1 cellular context compared by ENCODE assay signal in the genomic region with DNA sequence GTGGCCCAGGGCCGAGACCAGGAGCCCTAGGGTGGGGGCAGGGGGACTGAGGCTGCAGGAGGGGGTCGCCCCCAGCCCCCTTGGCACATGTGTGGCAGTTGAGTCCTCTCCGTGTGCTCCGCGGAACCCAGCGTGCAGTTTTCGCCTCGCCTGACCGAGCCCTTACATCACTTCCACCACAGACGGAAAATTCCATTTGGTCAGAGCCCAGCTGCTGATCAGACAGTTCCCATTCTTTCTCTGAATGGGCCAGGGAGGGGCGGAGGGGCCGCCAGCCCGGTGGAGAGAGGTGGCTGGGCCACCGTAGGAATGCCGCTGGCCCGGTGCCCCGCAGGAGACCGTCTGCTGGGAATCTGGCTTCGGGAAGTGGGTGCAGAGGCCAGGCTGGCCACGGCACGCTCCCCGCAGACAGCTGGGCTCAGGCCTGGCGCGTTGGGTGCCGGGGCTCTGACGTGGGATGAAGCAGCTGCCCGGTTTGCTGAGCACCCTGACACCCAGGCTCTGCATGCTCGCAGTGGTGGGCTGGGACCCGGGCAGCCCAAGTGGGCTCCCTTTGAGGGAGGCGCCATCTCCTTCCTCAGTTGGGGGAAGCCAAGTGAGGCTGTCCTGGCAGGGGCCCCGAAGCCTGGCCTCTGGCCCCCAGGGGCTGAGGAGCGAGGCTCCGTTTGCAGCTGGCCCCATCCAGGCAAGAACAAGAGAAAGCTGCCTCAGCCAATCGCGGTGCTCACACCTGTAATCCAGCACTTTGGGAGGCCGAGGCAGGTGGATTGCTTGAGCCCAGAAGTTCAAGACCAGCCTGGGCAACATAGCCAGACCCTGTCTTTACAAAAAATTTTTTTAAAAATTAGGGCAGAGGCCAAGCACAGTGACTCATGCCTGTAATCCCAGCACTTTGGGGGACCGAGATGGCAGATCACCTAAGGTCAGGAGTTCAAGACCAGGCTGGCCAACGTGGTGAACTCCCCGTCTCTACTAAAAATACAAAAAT.
A peak's percentile ranks its signal among the peaks of the same experiment; 100 is the strongest.
TF ChIP-seq lines count a peak whose summit lies in the region.

No MANE protein-coding gene starts in this region.

TF ChIP-seq in HepG2, 621 proteins besides CTCF, POLR2A, EP300 and RAD21 (continued from another document and continues in another):
- TF ChIP-seq KDM3A (CRISPR knock-in tag; IDR thresholded peaks at IDR 0.05; ENCODE audit: low read depth) (no peak), ZNF607 (CRISPR knock-in tag; IDR thresholded peaks at IDR 0.05; ENCODE audit: borderline replicate concordance) (peak; percentile 64; the same call in 1 of the 2 replicates), ETV5 (CRISPR knock-in tag; IDR thresholded peaks at IDR 0.05; ENCODE audit: borderline replicate concordance) (peak; percentile 68; the same call in 1 of the 2 replicates), ZNF784 (CRISPR knock-in tag; IDR thresholded peaks at IDR 0.05; ENCODE audit: borderline replicate concordance) (peak; percentile 68; the same call in 1 of the 2 replicates), ZNF180 (CRISPR knock-in tag; IDR thresholded peaks at IDR 0.05; ENCODE audit: borderline replicate concordance, low read depth) (no peak), MEIS1 (CRISPR knock-in tag; IDR thresholded peaks at IDR 0.05; ENCODE audit: borderline replicate concordance) (no peak), NFE2 (CRISPR knock-in tag; IDR thresholded peaks at IDR 0.05) (no peak), ZXDC (CRISPR knock-in tag; IDR thresholded peaks at IDR 0.05) (no peak), PAX8 (CRISPR knock-in tag; IDR thresholded peaks at IDR 0.05; ENCODE audit: borderline replicate concordance) (no peak), ELK4 (CRISPR knock-in tag; IDR thresholded peaks at IDR 0.05; ENCODE audit: borderline replicate concordance) (no peak), RBFOX2 (IDR thresholded peaks at IDR 0.05; ENCODE audit: low read depth, low read length) (peak; percentile 80), GATA4 (IDR thresholded peaks at IDR 0.05; ENCODE audit: borderline replicate concordance, low read depth) (no peak), ZNF263 (CRISPR knock-in tag; IDR thresholded peaks at IDR 0.05) (0 out of 2 replicates have a peak, but pooled peaks have one; percentile 37), ZMYM4 (CRISPR knock-in tag; IDR thresholded peaks at IDR 0.05) (no peak), ZSCAN9 (CRISPR knock-in tag; IDR thresholded peaks at IDR 0.05; ENCODE audit: borderline replicate concordance) (peak; percentile 56; the same call in 1 of the 2 replicates), KLF9 (CRISPR knock-in tag; IDR thresholded peaks at IDR 0.05; ENCODE audit: low read depth) (no peak), ZNF777 (CRISPR knock-in tag; IDR thresholded peaks at IDR 0.05) (peak; percentile 20; the same call in 1 of the 2 replicates), HMG20A (CRISPR knock-in tag; IDR thresholded peaks at IDR 0.05; ENCODE audit: borderline replicate concordance) (no peak; the same call in 1 of the 2 replicates), NR2F6 (IDR thresholded peaks at IDR 0.05) (no peak), NR2F6 (CRISPR knock-in tag; IDR thresholded peaks at IDR 0.05) (peak; percentile 64), KDM6A (CRISPR knock-in tag; IDR thresholded peaks at IDR 0.05; ENCODE audit: low read depth) (no peak), ZKSCAN8 (CRISPR knock-in tag; IDR thresholded peaks at IDR 0.05; ENCODE audit: borderline replicate concordance) (no peak), THYN1 (CRISPR knock-in tag; IDR thresholded peaks at IDR 0.05; ENCODE audit: borderline replicate concordance, low read depth) (no peak), HOXA5 (CRISPR knock-in tag; IDR thresholded peaks at IDR 0.05) (peak; percentile 42; the same call in 1 of the 2 replicates), GABPB1 (CRISPR knock-in tag; IDR thresholded peaks at IDR 0.05) (peak; percentile 70), NR3C1 (CRISPR knock-in tag; IDR thresholded peaks at IDR 0.05) (no peak), BHLHE40 (IDR thresholded peaks at IDR 0.05; ENCODE audit: low read length) (no peak), SP4 (CRISPR knock-in tag; IDR thresholded peaks at IDR 0.05) (no peak), ZNF567 (CRISPR knock-in tag; IDR thresholded peaks at IDR 0.05; ENCODE audit: borderline replicate concordance) (no peak), KLF16 (CRISPR knock-in tag; IDR thresholded peaks at IDR 0.05) (peak in 1 of 2 experiments; percentile 51; a peak in 1 of 4 replicates), GLI4 (CRISPR knock-in tag; IDR thresholded peaks at IDR 0.05; ENCODE audit: borderline replicate concordance) (no peak), ZNF10 (CRISPR knock-in tag; IDR thresholded peaks at IDR 0.05; ENCODE audit: borderline replicate concordance, low read depth) (no peak), ELF4 (CRISPR knock-in tag; IDR thresholded peaks at IDR 0.05; ENCODE audit: borderline replicate concordance) (no peak), BCL6 (CRISPR knock-in tag; IDR thresholded peaks at IDR 0.05) (peak; percentile 82), HMGA1 (CRISPR knock-in tag; conservative IDR thresholded peaks at IDR 0.05) (no peak)
- TF ChIP-seq, protein P1, sequence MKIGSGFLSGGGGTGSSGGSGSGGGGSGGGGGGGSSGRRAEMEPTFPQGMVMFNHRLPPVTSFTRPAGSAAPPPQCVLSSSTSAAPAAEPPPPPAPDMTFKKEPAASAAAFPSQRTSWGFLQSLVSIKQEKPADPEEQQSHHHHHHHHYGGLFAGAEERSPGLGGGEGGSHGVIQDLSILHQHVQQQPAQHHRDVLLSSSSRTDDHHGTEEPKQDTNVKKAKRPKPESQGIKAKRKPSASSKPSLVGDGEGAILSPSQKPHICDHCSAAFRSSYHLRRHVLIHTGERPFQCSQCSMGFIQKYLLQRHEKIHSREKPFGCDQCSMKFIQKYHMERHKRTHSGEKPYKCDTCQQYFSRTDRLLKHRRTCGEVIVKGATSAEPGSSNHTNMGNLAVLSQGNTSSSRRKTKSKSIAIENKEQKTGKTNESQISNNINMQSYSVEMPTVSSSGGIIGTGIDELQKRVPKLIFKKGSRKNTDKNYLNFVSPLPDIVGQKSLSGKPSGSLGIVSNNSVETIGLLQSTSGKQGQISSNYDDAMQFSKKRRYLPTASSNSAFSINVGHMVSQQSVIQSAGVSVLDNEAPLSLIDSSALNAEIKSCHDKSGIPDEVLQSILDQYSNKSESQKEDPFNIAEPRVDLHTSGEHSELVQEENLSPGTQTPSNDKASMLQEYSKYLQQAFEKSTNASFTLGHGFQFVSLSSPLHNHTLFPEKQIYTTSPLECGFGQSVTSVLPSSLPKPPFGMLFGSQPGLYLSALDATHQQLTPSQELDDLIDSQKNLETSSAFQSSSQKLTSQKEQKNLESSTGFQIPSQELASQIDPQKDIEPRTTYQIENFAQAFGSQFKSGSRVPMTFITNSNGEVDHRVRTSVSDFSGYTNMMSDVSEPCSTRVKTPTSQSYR (CRISPR knock-in tag; IDR thresholded peaks at IDR 0.05; ENCODE audit: borderline replicate concordance): no peak; the same call in 1 of the 2 replicates
- TF ChIP-seq, protein P2, sequence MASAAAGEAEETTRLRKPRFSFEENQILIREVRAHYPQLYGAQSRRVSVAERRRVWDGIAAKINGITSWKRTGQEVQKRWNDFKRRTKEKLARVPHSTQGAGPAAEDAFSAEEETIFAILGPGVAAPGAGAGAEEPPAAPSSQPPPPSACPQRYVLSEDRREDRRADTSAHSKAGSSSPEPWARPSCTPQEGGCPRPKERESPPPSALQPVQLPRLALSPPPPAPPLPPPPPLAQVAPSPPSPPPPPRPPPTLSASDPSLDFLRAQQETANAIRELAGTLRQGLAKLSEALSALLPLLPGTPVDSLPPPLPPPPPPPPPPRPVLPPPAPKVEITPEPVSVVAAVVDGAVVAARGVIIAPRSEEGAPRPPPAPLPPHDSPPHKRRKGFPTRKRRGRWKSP (CRISPR knock-in tag; IDR thresholded peaks at IDR 0.05): no peak
- TF ChIP-seq, protein P3, sequence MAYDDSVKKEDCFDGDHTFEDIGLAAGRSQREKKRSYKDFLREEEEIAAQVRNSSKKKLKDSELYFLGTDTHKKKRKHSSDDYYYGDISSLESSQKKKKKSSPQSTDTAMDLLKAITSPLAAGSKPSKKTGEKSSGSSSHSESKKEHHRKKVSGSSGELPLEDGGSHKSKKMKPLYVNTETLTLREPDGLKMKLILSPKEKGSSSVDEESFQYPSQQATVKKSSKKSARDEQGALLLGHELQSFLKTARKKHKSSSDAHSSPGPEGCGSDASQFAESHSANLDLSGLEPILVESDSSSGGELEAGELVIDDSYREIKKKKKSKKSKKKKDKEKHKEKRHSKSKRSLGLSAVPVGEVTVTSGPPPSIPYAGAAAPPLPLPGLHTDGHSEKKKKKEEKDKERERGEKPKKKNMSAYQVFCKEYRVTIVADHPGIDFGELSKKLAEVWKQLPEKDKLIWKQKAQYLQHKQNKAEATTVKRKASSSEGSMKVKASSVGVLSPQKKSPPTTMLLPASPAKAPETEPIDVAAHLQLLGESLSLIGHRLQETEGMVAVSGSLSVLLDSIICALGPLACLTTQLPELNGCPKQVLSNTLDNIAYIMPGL (CRISPR knock-in tag; IDR thresholded peaks at IDR 0.05; ENCODE audit: borderline replicate concordance in 1 of 2, low read depth in 1 of 2): peak in 1 of 2 experiments; percentile 40; a peak in 1 of 4 replicates
- TF ChIP-seq, protein P4, sequence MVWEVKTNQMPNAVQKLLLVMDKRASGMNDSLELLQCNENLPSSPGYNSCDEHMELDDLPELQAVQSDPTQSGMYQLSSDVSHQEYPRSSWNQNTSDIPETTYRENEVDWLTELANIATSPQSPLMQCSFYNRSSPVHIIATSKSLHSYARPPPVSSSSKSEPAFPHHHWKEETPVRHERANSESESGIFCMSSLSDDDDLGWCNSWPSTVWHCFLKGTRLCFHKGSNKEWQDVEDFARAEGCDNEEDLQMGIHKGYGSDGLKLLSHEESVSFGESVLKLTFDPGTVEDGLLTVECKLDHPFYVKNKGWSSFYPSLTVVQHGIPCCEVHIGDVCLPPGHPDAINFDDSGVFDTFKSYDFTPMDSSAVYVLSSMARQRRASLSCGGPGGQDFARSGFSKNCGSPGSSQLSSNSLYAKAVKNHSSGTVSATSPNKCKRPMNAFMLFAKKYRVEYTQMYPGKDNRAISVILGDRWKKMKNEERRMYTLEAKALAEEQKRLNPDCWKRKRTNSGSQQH (CRISPR knock-in tag; IDR thresholded peaks at IDR 0.05; ENCODE audit: low read depth): no peak
- TF ChIP-seq, protein P5, sequence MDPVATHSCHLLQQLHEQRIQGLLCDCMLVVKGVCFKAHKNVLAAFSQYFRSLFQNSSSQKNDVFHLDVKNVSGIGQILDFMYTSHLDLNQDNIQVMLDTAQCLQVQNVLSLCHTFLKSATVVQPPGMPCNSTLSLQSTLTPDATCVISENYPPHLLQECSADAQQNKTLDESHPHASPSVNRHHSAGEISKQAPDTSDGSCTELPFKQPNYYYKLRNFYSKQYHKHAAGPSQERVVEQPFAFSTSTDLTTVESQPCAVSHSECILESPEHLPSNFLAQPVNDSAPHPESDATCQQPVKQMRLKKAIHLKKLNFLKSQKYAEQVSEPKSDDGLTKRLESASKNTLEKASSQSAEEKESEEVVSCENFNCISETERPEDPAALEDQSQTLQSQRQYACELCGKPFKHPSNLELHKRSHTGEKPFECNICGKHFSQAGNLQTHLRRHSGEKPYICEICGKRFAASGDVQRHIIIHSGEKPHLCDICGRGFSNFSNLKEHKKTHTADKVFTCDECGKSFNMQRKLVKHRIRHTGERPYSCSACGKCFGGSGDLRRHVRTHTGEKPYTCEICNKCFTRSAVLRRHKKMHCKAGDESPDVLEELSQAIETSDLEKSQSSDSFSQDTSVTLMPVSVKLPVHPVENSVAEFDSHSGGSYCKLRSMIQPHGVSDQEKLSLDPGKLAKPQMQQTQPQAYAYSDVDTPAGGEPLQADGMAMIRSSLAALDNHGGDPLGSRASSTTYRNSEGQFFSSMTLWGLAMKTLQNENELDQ (CRISPR knock-in tag; IDR thresholded peaks at IDR 0.05; ENCODE audit: borderline replicate concordance): no peak
- TF ChIP-seq, protein P6, sequence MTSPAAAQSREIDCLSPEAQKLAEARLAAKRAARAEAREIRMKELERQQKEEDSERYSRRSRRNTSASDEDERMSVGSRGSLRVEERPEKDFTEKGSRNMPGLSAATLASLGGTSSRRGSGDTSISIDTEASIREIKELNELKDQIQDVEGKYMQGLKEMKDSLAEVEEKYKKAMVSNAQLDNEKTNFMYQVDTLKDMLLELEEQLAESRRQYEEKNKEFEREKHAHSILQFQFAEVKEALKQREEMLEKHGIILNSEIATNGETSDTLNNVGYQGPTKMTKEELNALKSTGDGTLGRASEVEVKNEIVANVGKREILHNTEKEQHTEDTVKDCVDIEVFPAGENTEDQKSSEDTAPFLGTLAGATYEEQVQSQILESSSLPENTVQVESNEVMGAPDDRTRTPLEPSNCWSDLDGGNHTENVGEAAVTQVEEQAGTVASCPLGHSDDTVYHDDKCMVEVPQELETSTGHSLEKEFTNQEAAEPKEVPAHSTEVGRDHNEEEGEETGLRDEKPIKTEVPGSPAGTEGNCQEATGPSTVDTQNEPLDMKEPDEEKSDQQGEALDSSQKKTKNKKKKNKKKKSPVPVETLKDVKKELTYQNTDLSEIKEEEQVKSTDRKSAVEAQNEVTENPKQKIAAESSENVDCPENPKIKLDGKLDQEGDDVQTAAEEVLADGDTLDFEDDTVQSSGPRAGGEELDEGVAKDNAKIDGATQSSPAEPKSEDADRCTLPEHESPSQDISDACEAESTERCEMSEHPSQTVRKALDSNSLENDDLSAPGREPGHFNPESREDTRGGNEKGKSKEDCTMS (CRISPR knock-in tag; conservative IDR thresholded peaks at IDR 0.05): no peak
